ENCODE assay signal across 3 cellular contexts in genomic region chr10:58072634-58073033, GRCh38.
"Had no signal": no experiment of that assay in that cellular context is flagged by ENCODE, and none has a peak within 500 bp of the region (broad histone marks: within the 10 kb centered on the region; RNA-seq: fewer than 3 reads in every experiment).

No MANE protein-coding gene starts in this region.

- DNase-seq: GDM1, GF-D8 had no signal

- ATAC-seq: GM12878 had no signal

- H3K4me3 ChIP-seq: GM12878 had no signal
